ENCODE assay signal across 10 cellular contexts in genomic region chr16:50309527-50310307, GRCh38. TPM values are rescaled to one million over a fixed set of nuclear protein-coding genes. Genes with fewer than 3 reads are reported as not detected.
A peak's percentile ranks its signal among the peaks of the same experiment; 100 is the strongest.
DNase-seq lines count a peak whose midpoint lies in the region; ATAC-seq, FAIRE-seq and TF ChIP-seq lines count a peak whose summit lies in the region.
"Had no signal": no experiment of that assay in that cellular context is flagged by ENCODE, and none has a peak within 500 bp of the region (broad histone marks: within the 10 kb centered on the region; RNA-seq: fewer than 3 reads in every experiment).

No MANE protein-coding gene starts in this region.

- peaks cover 0 to 20% of the 10 kb centered on the region in 2 experiments; a peak in 2 of 5 replicates for H3K27me3 ChIP-seq in HepG2 (ENCODE audit: control insufficient read depth in 1 of 2, insufficient read depth in 2 of 2, low read length in 2 of 2)
- H3K27me3 ChIP-seq in right lobe of liver: no peaks in the 10 kb centered on the region
- H3K27me3 ChIP-seq: gastrocnemius medialis had no signal

- in situ Hi-C loops in HepG2 (cut with HindIII; ENCODE audit: extremely low pct_ligation_motif_present, low pct_unique_long_range_greater_than_20kb): no loop called here

- H3K4me1 ChIP-seq in HepG2 (ENCODE audit: insufficient read depth, low read length) (peaks cover 50% of the 10 kb centered on the region), right lobe of liver (no peaks in the 10 kb centered on the region)
- H3K4me1 ChIP-seq: gastrocnemius medialis had no signal

- no peaks in the 10 kb centered on the region for H4K20me1 ChIP-seq in HepG2 (ENCODE audit: insufficient read depth, low read length)

- H3K4me3 Mint-ChIP-seq in activated T-cell treated with anti-CD3 and anti-CD28 coated beads, Interleukin-2, amount 50 U/mL, for 72 hours: no peak overlapping the region

- ATAC-seq in HepG2: peak; percentile 69
- ATAC-seq in right lobe of liver: no peak
- ATAC-seq in activated T-cell treated with anti-CD3 and anti-CD28 coated beads, Interleukin-2, amount 50 U/mL, for 72 hours (replicated peaks in 1 of 2): peak in 1 of 2 donors; percentile 8
- ATAC-seq in left colon: peak; percentile 20
- no peak for ATAC-seq in GM21367 (IDR thresholded peaks at IDR 0.05; ENCODE audit: unreplicated experiment)
- ATAC-seq in GM21381 (IDR thresholded peaks at IDR 0.05; ENCODE audit: unreplicated experiment): no peak
- ATAC-seq: gastrocnemius medialis had no signal

- H3K9me3 Mint-ChIP-seq in activated T-cell treated with anti-CD3 and anti-CD28 coated beads, Interleukin-2, amount 50 U/mL, for 72 hours: no peaks in the 10 kb centered on the region

- H3K36me3 ChIP-seq in HepG2 (replicated peaks in 1 of 2; ENCODE audit: control insufficient read depth in 1 of 2, insufficient read depth in 2 of 2, low read length in 2 of 2) (peaks cover 4 to 6% of the 10 kb centered on the region in 2 experiments; a peak in 3 of 5 replicates), right lobe of liver (peaks cover 0 to 5% (median 0%) of the 10 kb centered on the region in 4 donors)

- H3K4me3 ChIP-seq in HepG2 (replicated peaks in 1 of 3; ENCODE audit: insufficient read depth in 1 of 3, low read depth in 2 of 3, low read length in 3 of 3) (peak overlapping the region in 1 of 3 experiments; percentile 49; a peak in 2 of 6 replicates), right lobe of liver (no peak overlapping the region)
- H3K4me3 ChIP-seq: gastrocnemius medialis had no signal

- 12% methylated on average over 8 of the region's 15 CpGs for WGBS in HepG2 (ENCODE audit: low lambda C conversion rate)
- 45% methylated on average over 4 of the region's 15 CpGs for WGBS in right lobe of liver (ENCODE audit: insufficient coverage, low coverage, low lambda C conversion rate, missing lambda C conversion rate)

- FAIRE-seq in HepG2 (lab: Jason Lieb, UNC): peak; percentile 89

- H3K9me3 ChIP-seq in HepG2 (ENCODE audit: low read length) (no peaks in the 10 kb centered on the region), right lobe of liver (no peaks in the 10 kb centered on the region)
- H3K9me3 ChIP-seq: gastrocnemius medialis had no signal

- peak; percentile 82 for DNase-seq in HepG2 (ENCODE audit: low spot score)
- DNase-seq in right lobe of liver: no peak
- DNase-seq in activated T-cell treated with anti-CD3 and anti-CD28 coated beads, Interleukin-2, amount 50 U/mL, for 72 hours: no peak
- DNase-seq in left colon: no peak
- no peak for DNase-seq in hippocampal formation (lab: John Stamatoyannopoulos, UW)
- DNase-seq in EL: no peak
- DNase-seq: DMS53 had no signal

- POLR2A ChIA-PET in HepG2 (lab: Yijun Ruan, JAX): interaction anchor here (0.6 to 2.2 kb wide), 5 partner anchors 11 to 211 kb away, joined by 3 to 12 read pairs (median 6); no protein-coding TSS in a partner anchor

- peaks cover 21% of the 10 kb centered on the region for H3K4me1 Mint-ChIP-seq in activated T-cell treated with anti-CD3 and anti-CD28 coated beads, Interleukin-2, amount 50 U/mL, for 72 hours (ENCODE audit: low read depth)

- H3K36me3 Mint-ChIP-seq in activated T-cell treated with anti-CD3 and anti-CD28 coated beads, Interleukin-2, amount 50 U/mL, for 72 hours (ENCODE audit: insufficient read depth in 2 of 2): peaks cover 2 to 8% of the 10 kb centered on the region in 2 donors

- intact Hi-C loops in HepG2 (cut with micrococcal nuclease; ENCODE audit: unreplicated experiment) (no loop called here), right lobe of liver (cut with DNase I) (no loop called here), left colon (cut with DNase I, micrococcal nuclease) (no loop called here)

- peak overlapping the region; percentile 17 for H3K9ac ChIP-seq in HepG2 (ENCODE audit: insufficient read depth, low read depth, low read length)

- no TSS peak for BruUV-seq in HepG2 (replicated peaks; lab: Mats Ljungman, UMichigan)

- TF ChIP-seq RAD21 in HepG2 (CRISPR knock-in tag; IDR thresholded peaks at IDR 0.05): no peak; the same call in 1 of the 2 replicates

- TF ChIP-seq POLR2A in HepG2 (IDR thresholded peaks at IDR 0.05; ENCODE audit: insufficient read depth in 1 of 2, low read depth in 2 of 2, low read length in 2 of 2): 0 out of 4 replicates have a peak, but pooled peaks of 1 of the 2 experiments have one; percentile 0
- no peak for TF ChIP-seq POLR2A in right lobe of liver (IDR thresholded peaks at IDR 0.05)

- H3K27ac Mint-ChIP-seq in activated T-cell treated with anti-CD3 and anti-CD28 coated beads, Interleukin-2, amount 50 U/mL, for 72 hours: peak overlapping the region; percentile 88

- peak overlapping the region; percentile 67 for H3K4me2 ChIP-seq in HepG2 (ENCODE audit: low read depth, low read length)

- H3K27me3 Mint-ChIP-seq in activated T-cell treated with anti-CD3 and anti-CD28 coated beads, Interleukin-2, amount 50 U/mL, for 72 hours (ENCODE audit: low read depth): no peaks in the 10 kb centered on the region

- TF ChIP-seq EP300 in HepG2 (IDR thresholded peaks at IDR 0.05; ENCODE audit: low read depth in 2 of 2, low read length in 2 of 2) (peak in 1 of 2 experiments; percentile 33; a peak in 1 of 4 replicates), HepG2 (CRISPR knock-in tag; IDR thresholded peaks at IDR 0.05; ENCODE audit: borderline replicate concordance) (no peak)

- H3K27ac ChIP-seq in HepG2 (ENCODE audit: extremely low read length, insufficient read depth, low read length): no peak overlapping the region
- no peak overlapping the region for H3K27ac ChIP-seq in right lobe of liver
- H3K27ac ChIP-seq: gastrocnemius medialis had no signal

- CTCF ChIA-PET in HepG2 (lab: Yijun Ruan, JAX; ENCODE audit: low intra/inter-chr PET ratio, low total read pairs): no interaction called here

- no peaks in the 10 kb centered on the region for H3K79me2 ChIP-seq in HepG2 (ENCODE audit: insufficient read depth, low read length)

- TF ChIP-seq CTCF in HepG2 (CRISPR knock-in tag; IDR thresholded peaks at IDR 0.05) (0 out of 2 replicates have a peak, but pooled peaks have one; percentile 3), right lobe of liver (IDR thresholded peaks at IDR 0.05) (no peak)

- H2AFZ ChIP-seq in HepG2 (ENCODE audit: low read length): no peak overlapping the region

TF ChIP-seq in HepG2, 621 proteins besides CTCF, POLR2A, EP300 and RAD21 (continues in another document):
- 0 out of 2 replicates have a peak, but pooled peaks have one; percentile 84 for TF ChIP-seq ZNF224 (CRISPR knock-in tag; IDR thresholded peaks at IDR 0.05)

RNA-seq across cellular contexts. Expression of gene ADCY7, which starts 43.4 kb away (rescaled TPM):
- total RNA-seq in HepG2 (2016; rRNA removed; fragmentation: Illumina TruSeq; extraction: Trizol) (2.3 and 4.3 TPM in 2 replicates), right lobe of liver (10 to 100 TPM in 1 of 6 experiments, 1 to 10 TPM in 5; 2.5 to 10.2 (median 6.5) TPM), left colon (10 to 100 TPM; 14.2 to 20.8 TPM)
- total RNA-seq in HepG2 (2016; cell fraction: cytosol; rRNA removed; fragmentation: Illumina TruSeq; extraction: Trizol; ENCODE audit: low read depth): 0.51 and 1.3 TPM in 2 replicates
- total RNA-seq in HepG2 (2016; cell fraction: insoluble cytoplasmic fraction; rRNA removed; fragmentation: Illumina TruSeq; extraction: Trizol): 2.5 and 4.5 TPM in 2 replicates
- total RNA-seq in HepG2 (2016; cell fraction: membrane; rRNA removed; fragmentation: Illumina TruSeq; extraction: Trizol): 1.1 and 1.8 TPM in 2 replicates
- 3.9 and 5.9 TPM in 2 replicates for total RNA-seq in HepG2 (2016; cell fraction: nucleus; rRNA removed; fragmentation: Illumina TruSeq; extraction: Trizol)
- 2.2 and 3.7 TPM in 2 replicates for polyA plus RNA-seq in HepG2 (2011; rRNA removed)
- polyA plus RNA-seq in HepG2 (2011; cell fraction: cytosol; rRNA removed): 1.2 and 1.5 TPM in 2 replicates
- polyA plus RNA-seq in HepG2 (2011; cell fraction: nucleus; rRNA removed): 14.6 and 16.9 TPM in 2 replicates
- 1.7 and 3.0 TPM in 2 replicates for polyA plus RNA-seq in HepG2 (2012)
- polyA plus RNA-seq in HepG2 (2016; cell fraction: cytosol; fragmentation: Illumina TruSeq; extraction: Trizol; ENCODE audit: low read depth): 0.17 and 0.38 TPM in 2 replicates
- 1.2 and 1.4 TPM in 2 replicates for polyA plus RNA-seq in HepG2 (2016; cell fraction: insoluble cytoplasmic fraction; fragmentation: Illumina TruSeq; extraction: Trizol; ENCODE audit: low read depth)
- polyA plus RNA-seq in HepG2 (2016; cell fraction: membrane; fragmentation: Illumina TruSeq; extraction: Trizol; ENCODE audit: low read depth): 0.44 and 0.47 TPM in 2 replicates
- 6.9 and 8.7 TPM in 2 replicates for polyA plus RNA-seq in HepG2 (2016; cell fraction: nucleus; fragmentation: Illumina TruSeq; extraction: Trizol; ENCODE audit: insufficient read depth, low read depth)
- polyA minus RNA-seq in HepG2 (2011; rRNA and poly(A)+ RNA removed; ENCODE audit: low replicate concordance): 17.5 and 40.6 TPM in 2 replicates
- polyA minus RNA-seq in HepG2 (2011; cell fraction: cytosol; rRNA and poly(A)+ RNA removed): 2.0 and 5.5 TPM in 2 replicates
- 9.0 and 10.2 TPM in 2 replicates for polyA minus RNA-seq in HepG2 (2011; cell fraction: nucleus; rRNA and poly(A)+ RNA removed)
- total RNA-seq in activated T-cell treated with anti-CD3 and anti-CD28 coated beads, Interleukin-2, amount 50 U/mL, for 72 hours: 10 to 100 TPM; 67.5 to 97.1 TPM

RNA-seq across cellular contexts. Expression of gene BRD7, which starts 59.1 kb away (rescaled TPM):
- total RNA-seq in HepG2 (2016; rRNA removed; fragmentation: Illumina TruSeq; extraction: Trizol): 149 and 169 TPM in 2 replicates
- 102 and 109 TPM in 2 replicates for total RNA-seq in HepG2 (2016; cell fraction: cytosol; rRNA removed; fragmentation: Illumina TruSeq; extraction: Trizol; ENCODE audit: low read depth)
- 149 and 160 TPM in 2 replicates for total RNA-seq in HepG2 (2016; cell fraction: insoluble cytoplasmic fraction; rRNA removed; fragmentation: Illumina TruSeq; extraction: Trizol)
- 211 and 234 TPM in 2 replicates for total RNA-seq in HepG2 (2016; cell fraction: membrane; rRNA removed; fragmentation: Illumina TruSeq; extraction: Trizol)
- 80.9 and 96.6 TPM in 2 replicates for total RNA-seq in HepG2 (2016; cell fraction: nucleus; rRNA removed; fragmentation: Illumina TruSeq; extraction: Trizol)
- polyA plus RNA-seq in HepG2 (2011; rRNA removed): 68.3 and 82.3 TPM in 2 replicates
- polyA plus RNA-seq in HepG2 (2011; cell fraction: cytosol; rRNA removed): 30.2 and 39.5 TPM in 2 replicates
- polyA plus RNA-seq in HepG2 (2011; cell fraction: nucleus; rRNA removed): 39.2 and 41.3 TPM in 2 replicates
- 76.6 and 93.4 TPM in 2 replicates for polyA plus RNA-seq in HepG2 (2012)
- 116 and 129 TPM in 2 replicates for polyA plus RNA-seq in HepG2 (2016; cell fraction: cytosol; fragmentation: Illumina TruSeq; extraction: Trizol; ENCODE audit: low read depth)
- polyA plus RNA-seq in HepG2 (2016; cell fraction: insoluble cytoplasmic fraction; fragmentation: Illumina TruSeq; extraction: Trizol; ENCODE audit: low read depth): 172 and 183 TPM in 2 replicates
- polyA plus RNA-seq in HepG2 (2016; cell fraction: membrane; fragmentation: Illumina TruSeq; extraction: Trizol; ENCODE audit: low read depth): 185 and 200 TPM in 2 replicates
- polyA plus RNA-seq in HepG2 (2016; cell fraction: nucleus; fragmentation: Illumina TruSeq; extraction: Trizol; ENCODE audit: insufficient read depth, low read depth): 132 and 135 TPM in 2 replicates
- 44.7 and 45.9 TPM in 2 replicates for polyA minus RNA-seq in HepG2 (2011; rRNA and poly(A)+ RNA removed; ENCODE audit: low replicate concordance)
- 31.4 and 39.7 TPM in 2 replicates for polyA minus RNA-seq in HepG2 (2011; cell fraction: cytosol; rRNA and poly(A)+ RNA removed)
- 67.1 and 72.9 TPM in 2 replicates for polyA minus RNA-seq in HepG2 (2011; cell fraction: nucleus; rRNA and poly(A)+ RNA removed)
- 10 to 100 TPM; 16.9 to 24.1 (median 20.2) TPM for total RNA-seq in right lobe of liver
- total RNA-seq in activated T-cell treated with anti-CD3 and anti-CD28 coated beads, Interleukin-2, amount 50 U/mL, for 72 hours: 10 to 100 TPM; 74.8 to 84.2 TPM
- total RNA-seq in left colon: 10 to 100 TPM; 54.3 to 54.5 TPM

Comparison
In these comparisons a context has a peak if more than half of its experiments do, and no peak if none do; other contexts are left out.
1. ATAC-seq: peak in HepG2 (single experiment) and left colon (single experiment); none in right lobe of liver (0 of 4), GM21367 (single experiment) and GM21381 (single experiment).